Comparison of ENCODE assay signal across 22 cellular contexts in genomic region chr6:149988550-149989336, GRCh38. TPM values are rescaled to one million over a fixed set of nuclear protein-coding genes. Genes with fewer than 3 reads are reported as not detected.
DNase-seq lines count a peak whose midpoint lies in the region; ATAC-seq, FAIRE-seq and TF ChIP-seq lines count a peak whose summit lies in the region.
"Had no signal": no experiment of that assay in that cellular context is flagged by ENCODE, and none has a peak within 500 bp of the region (broad histone marks: within the 10 kb centered on the region; RNA-seq: fewer than 3 reads in every experiment).

No MANE protein-coding gene starts in this region.

- H3K79me2 ChIP-seq in H9 (ENCODE audit: insufficient read depth, low read length) (no peaks in the 10 kb centered on the region), H1 (ENCODE audit: control insufficient read depth in 1 of 2, insufficient read depth in 2 of 2, low read length in 2 of 2) (no peaks in the 10 kb centered on the region), mesendoderm (ENCODE audit: control insufficient read depth, insufficient read depth, low read length) (no peaks in the 10 kb centered on the region)

- no CpG with 5 or more reads among the region's 17 CpGs for WGBS in H9 (ENCODE audit: extremely low coverage, insufficient read length, low lambda C conversion rate)
- 2% methylated on average over 16 of the region's 17 CpGs; no CpG with 5 or more reads in 1 of the 2 experiments for WGBS in H1 (ENCODE audit: extremely low coverage in 1 of 2, insufficient coverage in 1 of 2, insufficient read length in 1 of 2, insufficient replicate concordance in 2 of 2, low coverage in 1 of 2, low lambda C conversion rate in 2 of 2, missing lambda C conversion rate in 1 of 2), 2 experiments
- no CpG with 5 or more reads among the region's 17 CpGs for WGBS in mesendoderm (ENCODE audit: extremely low coverage, insufficient coverage, low lambda C conversion rate)

- H3K14ac ChIP-seq in H9 (ENCODE audit: insufficient read depth, low read length) (no peak overlapping the region), H1 (ENCODE audit: insufficient read length) (no peak overlapping the region)

- H3K27me3 Mint-ChIP-seq in T-helper 1 cell treated with Interleukin-12 subunit alpha and Interleukin-12 subunit beta and Interleukin-4 antibody, amounts not matched to agents 30 μg/mL and 1 μg/mL, for 36 hours (ENCODE audit: low read depth), result peaks cover 98% of the 10 kb centered on the region
- H3K27me3 Mint-ChIP-seq in H9 (ENCODE audit: low read depth) (peaks cover 99% of the 10 kb centered on the region), osteocyte (ENCODE audit: unreplicated experiment) (peaks cover 94% of the 10 kb centered on the region)

- H3K4me2 ChIP-seq in H9 (ENCODE audit: insufficient read depth, insufficient read length, low read length) (no peak overlapping the region), H1 (ENCODE audit: insufficient read depth in 1 of 2, low read depth in 2 of 2, low read length in 2 of 2) (peak overlapping the region; percentile 47 to 62), mesendoderm (ENCODE audit: low read length) (no peak overlapping the region)

- no peak overlapping the region for H3K9ac ChIP-seq in H9 (ENCODE audit: extremely low read depth, insufficient read length, low read length)
- no peak overlapping the region for H3K9ac ChIP-seq in H1 (replicated peaks in 1 of 4; ENCODE audit: extremely low read depth in 1 of 4, low read depth in 3 of 4, low read length in 3 of 4)
- no peak overlapping the region for H3K9ac ChIP-seq in mesendoderm (ENCODE audit: low read length)
- H3K9ac ChIP-seq: BLaER1 treated with 17β-estradiol and CSF1 and Interleukin-3, amounts not matched to agents 10 nM and 100 nM had no signal

- no peak overlapping the region for H3K27ac ChIP-seq in H9 (ENCODE audit: insufficient read length, low read depth, low read length)
- no peak overlapping the region for H3K27ac ChIP-seq in H1 (ENCODE audit: low read depth, low read length)
- H3K27ac ChIP-seq in mesendoderm (ENCODE audit: low read depth, low read length), result no peak overlapping the region
- H3K27ac ChIP-seq: BLaER1 treated with 17β-estradiol and CSF1 and Interleukin-3, amounts not matched to agents 10 nM and 100 nM; epithelial cell of prostate; foreskin keratinocyte; left ventricle myocardium inferior; SJCRH30; suprapubic skin had no signal

- no peak overlapping the region for H4K8ac ChIP-seq in H9 (replicated peaks; ENCODE audit: insufficient read length, low read depth, low read length)
- no peak overlapping the region for H4K8ac ChIP-seq in H1 (ENCODE audit: extremely low read depth, insufficient read depth, low read length)
- H4K8ac ChIP-seq in mesendoderm (ENCODE audit: low read depth, low read length), result no peak overlapping the region

- H3K4me3 ChIP-seq in H1 (ENCODE audit: extremely low read depth in 1 of 4, insufficient read depth in 2 of 4, low read depth in 3 of 4, low read length in 4 of 4) (peak overlapping the region in 1 of 4 experiments; percentile 30; a peak in 3 of 8 replicates), mesendoderm (ENCODE audit: low read length) (no peak overlapping the region)
- H3K4me3 ChIP-seq: left ventricle myocardium inferior, SJCRH30, suprapubic skin had no signal

- H3K4ac ChIP-seq in H9 (ENCODE audit: low read depth, low read length), result no peak overlapping the region
- H3K4ac ChIP-seq in H1 (replicated peaks; ENCODE audit: insufficient read length, low read depth, low read length), result no peak overlapping the region
- no peak overlapping the region for H3K4ac ChIP-seq in mesendoderm (ENCODE audit: low read depth, low read length)

- no peak overlapping the region for H3T11ph ChIP-seq in H9 (ENCODE audit: low read length)

- TF ChIP-seq EP300 in H1 (IDR thresholded peaks at IDR 0.05; ENCODE audit: borderline replicate concordance in 1 of 2, low read depth in 2 of 2, low read length in 2 of 2), result no peak

- no peak overlapping the region for H2BK120ac ChIP-seq in H9 (ENCODE audit: low read depth, low read length, poor library complexity, severe bottlenecking)
- no peak overlapping the region for H2BK120ac ChIP-seq in H1 (replicated peaks; ENCODE audit: low read depth, low read length)
- no peak overlapping the region for H2BK120ac ChIP-seq in mesendoderm (ENCODE audit: low read depth, low read length)

- DNase-seq in T-helper 1 cell, result no peak
- peak; percentile 90 for DNase-seq in H9
- DNase-seq in H1 (ENCODE audit: low read depth in 1 of 2, low spot score in 2 of 2), result peak in 1 of 2 experiments; percentile 76
- peak; percentile 65 for DNase-seq in osteocyte (ENCODE audit: extremely low spot score, unreplicated experiment)
- DNase-seq in mesendoderm, result no peak
- DNase-seq: 8988T; activated CD4-positive, CD25-positive, alpha-beta regulatory T cell treated with anti-CD3 and anti-CD28 coated beads, Interleukin-2, amount 50 U/mL, for 72 hours; activated naive CD8-positive, alpha-beta T cell treated with anti-CD3 and anti-CD28 coated beads, Interleukin-2, amount 10 ng/mL, durations not matched to agents 7 days and 5 days; foreskin keratinocyte; GF-D8; left ventricle myocardium inferior; NCI-H1417 treated with DMSO at 0.1 percent for 48 hours; NCI-H2171; NCI-H774; SJCRH30 had no signal

- POLR2A ChIA-PET in H1 (lab: Charles Lee; ENCODE audit: partially characterized antibody), result interaction anchor here (1.4 kb wide), 1 partner anchor 23 kb away, joined by 5 read pairs; no protein-coding TSS in a partner anchor

- H2AFZ ChIP-seq in H9 (ENCODE audit: low read length) (no peak overlapping the region), H1 (ENCODE audit: low read length) (no peak overlapping the region)

- H4K5ac ChIP-seq in H9 (ENCODE audit: insufficient read length, low read depth, low read length) (no peak overlapping the region), H1 (ENCODE audit: insufficient read length, low read depth, low read length) (no peak overlapping the region), mesendoderm (ENCODE audit: low read length) (no peak overlapping the region)

- H3K23me2 ChIP-seq in H9 (ENCODE audit: insufficient read length, low read depth, low read length, poor library complexity, severe bottlenecking) (peaks cover 5% of the 10 kb centered on the region), H1 (ENCODE audit: low read depth, low read length) (no peaks in the 10 kb centered on the region; the same call in 1 of the 2 replicates)

- peaks cover 12% of the 10 kb centered on the region for H3K9me3 Mint-ChIP-seq in T-helper 1 cell treated with Interleukin-12 subunit alpha and Interleukin-12 subunit beta and Interleukin-4 antibody, amounts not matched to agents 30 μg/mL and 1 μg/mL, for 36 hours
- H3K9me3 Mint-ChIP-seq in H9 (peaks cover 0 to 14% of the 10 kb centered on the region in 2 experiments; a peak in 3 of 5 replicates), osteocyte (ENCODE audit: unreplicated experiment) (peaks cover 8% of the 10 kb centered on the region)

- H4K20me1 ChIP-seq in H9 (ENCODE audit: control insufficient read depth, insufficient read depth, insufficient read length), result no peaks in the 10 kb centered on the region
- peaks cover 8 to 21% of the 10 kb centered on the region in 2 experiments for H4K20me1 ChIP-seq in H1 (replicated peaks in 1 of 2; ENCODE audit: control insufficient read depth in 1 of 2, insufficient read depth in 2 of 2, low read length in 2 of 2)

- no peak overlapping the region for H3K18ac ChIP-seq in H9 (ENCODE audit: insufficient read length, low read depth, low read length)
- H3K18ac ChIP-seq in H1 (ENCODE audit: extremely low read depth, low read length), result no peak overlapping the region; the same call in 1 of the 2 replicates
- no peak overlapping the region for H3K18ac ChIP-seq in mesendoderm (ENCODE audit: low read length)

- H2BK15ac ChIP-seq in H9 (ENCODE audit: low read depth, low read length) (no peak overlapping the region), H1 (ENCODE audit: low read length) (peak overlapping the region; percentile 72), mesendoderm (replicated peaks; ENCODE audit: low read depth) (no peak overlapping the region)

- CTCF ChIA-PET in H1 (lab: Charles Lee; ENCODE audit: partially characterized antibody), result interaction anchor here (0.8 to 3.6 kb wide), 3 partner anchors 9 to 38 kb away, joined by 3 to 20 read pairs (median 4); no protein-coding TSS in a partner anchor

- no peaks in the 10 kb centered on the region for H3K36me3 ChIP-seq in H1 (ENCODE audit: control insufficient read depth in 2 of 4, insufficient read depth in 4 of 4, low read length in 3 of 4)
- no peaks in the 10 kb centered on the region for H3K36me3 ChIP-seq in mesendoderm (ENCODE audit: control insufficient read depth, insufficient read depth, low read length)
- H3K36me3 ChIP-seq: BLaER1 treated with 17β-estradiol and CSF1 and Interleukin-3, amounts not matched to agents 10 nM and 100 nM; left ventricle myocardium inferior; SJCRH30; suprapubic skin had no signal

- peaks cover 90% of the 10 kb centered on the region for H3K27me3 ChIP-seq in H9 (ENCODE audit: insufficient read depth, low read length)
- H3K27me3 ChIP-seq in H1 (replicated peaks in 1 of 4; ENCODE audit: control insufficient read depth in 3 of 4, extremely low read depth in 1 of 4, insufficient read depth in 3 of 4, low read length in 3 of 4), result peaks cover 82 to 97% (median 92%) of the 10 kb centered on the region in 4 experiments
- H3K27me3 ChIP-seq in mesendoderm (ENCODE audit: insufficient read depth, low read length, poor library complexity), result peaks cover 74% of the 10 kb centered on the region

- no peaks in the 10 kb centered on the region for H3K79me1 ChIP-seq in H9 (ENCODE audit: insufficient read depth, low read depth, low read length, poor library complexity, severe bottlenecking)
- H3K79me1 ChIP-seq in H1 (ENCODE audit: low read depth, low read length), result no peaks in the 10 kb centered on the region
- H3K79me1 ChIP-seq in mesendoderm (ENCODE audit: low read length), result no peaks in the 10 kb centered on the region

- TF ChIP-seq CTCF in H9 (conservative IDR thresholded peaks at IDR 0.05), result no peak
- TF ChIP-seq CTCF in H1 (IDR thresholded peaks at IDR 0.05; ENCODE audit: control extremely low read depth in 1 of 3, insufficient read depth in 1 of 3, low read depth in 1 of 3, low read length in 3 of 3), result no peak
- TF ChIP-seq CTCF in osteocyte (IDR thresholded peaks at IDR 0.05), result no peak

- H3K9me3 ChIP-seq in H9 (ENCODE audit: control insufficient read depth, low read depth, low read length), result no peaks in the 10 kb centered on the region
- H3K9me3 ChIP-seq in H1 (ENCODE audit: insufficient read depth in 2 of 2, low read depth in 1 of 2, low read length in 1 of 2), result no peaks in the 10 kb centered on the region
- H3K9me3 ChIP-seq: SJCRH30, suprapubic skin had no signal

- H3K4me1 ChIP-seq in H9 (ENCODE audit: insufficient read depth, low read length) (no peaks in the 10 kb centered on the region), H1 (replicated peaks in 1 of 4; ENCODE audit: control insufficient read depth in 3 of 4, insufficient read depth in 4 of 4, low read length in 3 of 4) (peaks cover 2 to 24% (median 15%) of the 10 kb centered on the region in 4 experiments), mesendoderm (ENCODE audit: control insufficient read depth, low read depth, low read length) (no peaks in the 10 kb centered on the region)
- H3K4me1 ChIP-seq: foreskin keratinocyte had no signal

- TF ChIP-seq POLR2A in H1 (IDR thresholded peaks at IDR 0.05; ENCODE audit: control extremely low read depth in 1 of 2, low read depth in 2 of 2, low read length in 2 of 2), result no peak

- no peak overlapping the region for H3K27ac Mint-ChIP-seq in T-helper 1 cell treated with Interleukin-12 subunit alpha and Interleukin-12 subunit beta and Interleukin-4 antibody, amounts not matched to agents 30 μg/mL and 1 μg/mL, for 36 hours
- H3K27ac Mint-ChIP-seq in H9 (no peak overlapping the region), osteocyte (ENCODE audit: unreplicated experiment) (no peak overlapping the region)
- H3K27ac Mint-ChIP-seq: activated naive CD8-positive, alpha-beta T cell treated with anti-CD3 and anti-CD28 coated beads, Interleukin-2, amount 10 ng/mL, durations not matched to agents 7 days and 5 days had no signal

- H3K36me3 Mint-ChIP-seq in T-helper 1 cell treated with Interleukin-12 subunit alpha and Interleukin-12 subunit beta and Interleukin-4 antibody, amounts not matched to agents 30 μg/mL and 1 μg/mL, for 36 hours (ENCODE audit: low read depth), result peaks cover 7% of the 10 kb centered on the region
- H3K36me3 Mint-ChIP-seq in H9 (ENCODE audit: insufficient read depth in 1 of 3, low read depth in 3 of 3) (no peaks in the 10 kb centered on the region; a peak in 2 of 7 replicates), osteocyte (ENCODE audit: unreplicated experiment) (peaks cover 7% of the 10 kb centered on the region)

- TF ChIP-seq RAD21 in H1 (IDR thresholded peaks at IDR 0.05 in 1 of 2, conservative IDR thresholded peaks at IDR 0.05 in 1 of 2; ENCODE audit: low read depth in 2 of 2, low read length in 2 of 2), result no peak

- H3K56ac ChIP-seq in H9 (ENCODE audit: insufficient read length, low read depth, low read length), result no peak overlapping the region
- H3K56ac ChIP-seq in H1 (replicated peaks; ENCODE audit: insufficient read length, low read depth, low read length), result no peak overlapping the region
- no peak overlapping the region for H3K56ac ChIP-seq in mesendoderm (ENCODE audit: low read length)

- H3K23ac ChIP-seq in H9 (ENCODE audit: insufficient read length, low read depth, low read length), result no peak overlapping the region
- H3K23ac ChIP-seq in H1 (ENCODE audit: insufficient read length), result no peak overlapping the region
- H3K23ac ChIP-seq in mesendoderm (ENCODE audit: low read length), result no peak overlapping the region

- FAIRE-seq in H1 (lab: Jason Lieb, UNC), result peak; percentile 45

- H2AK5ac ChIP-seq in H9 (ENCODE audit: insufficient read length, low read length) (no peak overlapping the region), H1 (ENCODE audit: low read depth, low read length) (no peak overlapping the region), mesendoderm (ENCODE audit: low read length) (no peak overlapping the region)

- H2BK5ac ChIP-seq in H9 (ENCODE audit: insufficient read length, low read length) (no peak overlapping the region), H1 (ENCODE audit: low read depth, low read length) (no peak overlapping the region), mesendoderm (ENCODE audit: low read length) (no peak overlapping the region)

- peaks cover 29% of the 10 kb centered on the region for H3K4me1 Mint-ChIP-seq in T-helper 1 cell treated with Interleukin-12 subunit alpha and Interleukin-12 subunit beta and Interleukin-4 antibody, amounts not matched to agents 30 μg/mL and 1 μg/mL, for 36 hours (ENCODE audit: low read depth)
- H3K4me1 Mint-ChIP-seq in H9 (peaks cover 27% of the 10 kb centered on the region in 2 experiments), osteocyte (ENCODE audit: unreplicated experiment) (peaks cover 16% of the 10 kb centered on the region)

- ATAC-seq in GM18517 (IDR thresholded peaks at IDR 0.05; ENCODE audit: unreplicated experiment) (no peak), HG03280 (IDR thresholded peaks at IDR 0.05; ENCODE audit: unreplicated experiment) (no peak)
- ATAC-seq: foreskin keratinocyte had no signal

- peak overlapping the region; percentile 1 for H3K4me3 Mint-ChIP-seq in T-helper 1 cell treated with Interleukin-12 subunit alpha and Interleukin-12 subunit beta and Interleukin-4 antibody, amounts not matched to agents 30 μg/mL and 1 μg/mL, for 36 hours
- H3K4me3 Mint-ChIP-seq in H9, result peak overlapping the region in 1 of 2 experiments; percentile 21; a peak in 1 of 5 replicates
- H3K4me3 Mint-ChIP-seq in osteocyte (ENCODE audit: unreplicated experiment), result no peak overlapping the region

- H2BK12ac ChIP-seq in H9 (ENCODE audit: insufficient read length, low read depth, low read length) (no peak overlapping the region), H1 (ENCODE audit: low read depth, low read length) (peak overlapping the region; percentile 18; the same call in 1 of the 2 replicates)

- H2BK20ac ChIP-seq in H9 (ENCODE audit: low read depth, low read length, poor library complexity, severe bottlenecking) (no peak overlapping the region), H1 (ENCODE audit: low read length) (peak overlapping the region; percentile 6; the same call in 1 of the 2 replicates)

- no peak overlapping the region for H4K91ac ChIP-seq in H9 (ENCODE audit: insufficient read length, low read depth, low read length)
- no peak overlapping the region for H4K91ac ChIP-seq in H1 (replicated peaks; ENCODE audit: insufficient read length, low read length)

RNA-seq across cellular contexts. Expression of gene ULBP1, which starts 25.0 kb away (rescaled TPM):
- total RNA-seq in H9 (2021) (1.6 and 2.1 TPM in 2 replicates), osteocyte (10.7 and 11.5 TPM in 2 replicates)
- total RNA-seq in H1 (2021; fragmentation: NEBNext Ultra II Directional; extraction: Animal tissue kit (Norgen Biotek cat#: 25700)), result 0.42 and 0.60 TPM in 2 replicates
- polyA plus RNA-seq in H1 (2011; rRNA removed), result 0.32 and 0.42 TPM in 2 replicates
- 0.52 TPM for polyA plus RNA-seq in H1 (2011; cell fraction: cytosol; rRNA removed)
- 1.1 TPM for polyA plus RNA-seq in H1 (2011; cell fraction: nucleus; rRNA removed)
- 0.43 to 0.70 TPM (median 0.55 TPM) in 4 replicates for polyA plus RNA-seq in H1 (2012, experiment 1 of 2)
- 0.04 TPM for polyA plus RNA-seq in H1 (2012, experiment 2 of 2)
- polyA plus RNA-seq in H1 (2013, experiment 1 of 2), result 1.1 TPM
- polyA plus RNA-seq in H1 (2013, experiment 2 of 2), result 0.92 TPM
- polyA minus RNA-seq in H1 (2011; rRNA and poly(A)+ RNA removed), result 0.24 and 0.60 TPM in 2 replicates
- polyA minus RNA-seq in H1 (2011; cell fraction: cytosol; rRNA and poly(A)+ RNA removed), result 0.59 TPM
- polyA minus RNA-seq in H1 (2011; cell fraction: nucleus; rRNA and poly(A)+ RNA removed), result 1.2 TPM
- 1.2 TPM for polyA plus RNA-seq in mesendoderm (2013, experiment 1 of 2)
- polyA plus RNA-seq in mesendoderm (2013, experiment 2 of 2), result 1.2 TPM

RNA-seq across cellular contexts. Expression of gene RAET1L, which starts 36.6 kb away (rescaled TPM):
- not detected in 2 replicates for total RNA-seq in H9 (2021)
- not detected in 2 replicates for total RNA-seq in H1 (2021; fragmentation: NEBNext Ultra II Directional; extraction: Animal tissue kit (Norgen Biotek cat#: 25700))
- polyA plus RNA-seq in H1 (2011; rRNA removed), result not detected in 2 replicates
- polyA plus RNA-seq in H1 (2011; cell fraction: cytosol; rRNA removed), result not detected
- not detected for polyA plus RNA-seq in H1 (2011; cell fraction: nucleus; rRNA removed)
- polyA plus RNA-seq in H1 (2012, experiment 1 of 2), result not detected in 4 replicates
- polyA plus RNA-seq in H1 (2012, experiment 2 of 2), result not detected
- not detected for polyA plus RNA-seq in H1 (2013, experiment 1 of 2)
- polyA plus RNA-seq in H1 (2013, experiment 2 of 2), result not detected
- not detected in 2 replicates for polyA minus RNA-seq in H1 (2011; rRNA and poly(A)+ RNA removed)
- polyA minus RNA-seq in H1 (2011; cell fraction: cytosol; rRNA and poly(A)+ RNA removed), result not detected
- not detected for polyA minus RNA-seq in H1 (2011; cell fraction: nucleus; rRNA and poly(A)+ RNA removed)
- total RNA-seq in osteocyte, result not detected in 2 replicates
- polyA plus RNA-seq in mesendoderm (2013, experiment 1 of 2), result not detected
- polyA plus RNA-seq in mesendoderm (2013, experiment 2 of 2), result not detected
- total RNA-seq: activated naive CD8-positive, alpha-beta T cell treated with anti-CD3 and anti-CD28 coated beads, Interleukin-2, amount 10 ng/mL, durations not matched to agents 7 days and 5 days; left ventricle myocardium inferior; progenitor cell of endocrine pancreas; SJCRH30 had no signal

RNA-seq across cellular contexts. Expression of gene ULBP2, which starts 46.9 kb away (rescaled TPM):
- total RNA-seq in H9 (2021), result not detected in 2 replicates
- not detected in 2 replicates for total RNA-seq in H1 (2021; fragmentation: NEBNext Ultra II Directional; extraction: Animal tissue kit (Norgen Biotek cat#: 25700))
- polyA plus RNA-seq in H1 (2011; rRNA removed), result 0.05 TPM in 1 of 2 replicates, not detected in the other
- polyA plus RNA-seq in H1 (2011; cell fraction: cytosol; rRNA removed), result not detected
- polyA plus RNA-seq in H1 (2011; cell fraction: nucleus; rRNA removed), result not detected
- not detected in 4 replicates for polyA plus RNA-seq in H1 (2012, experiment 1 of 2)
- not detected for polyA plus RNA-seq in H1 (2012, experiment 2 of 2)
- 0.04 TPM for polyA plus RNA-seq in H1 (2013, experiment 1 of 2)
- polyA plus RNA-seq in H1 (2013, experiment 2 of 2), result 0.04 TPM
- not detected in 2 replicates for polyA minus RNA-seq in H1 (2011; rRNA and poly(A)+ RNA removed)
- not detected for polyA minus RNA-seq in H1 (2011; cell fraction: cytosol; rRNA and poly(A)+ RNA removed)
- polyA minus RNA-seq in H1 (2011; cell fraction: nucleus; rRNA and poly(A)+ RNA removed), result not detected
- total RNA-seq in osteocyte, result 2.1 and 2.9 TPM in 2 replicates
- 0.14 TPM for polyA plus RNA-seq in mesendoderm (2013, experiment 1 of 2)
- 0.15 TPM for polyA plus RNA-seq in mesendoderm (2013, experiment 2 of 2)
- total RNA-seq: progenitor cell of endocrine pancreas had no signal

Comparison
In these comparisons a context has a peak if more than half of its experiments do, and no peak if none do; other contexts are left out.
1. DNase-seq: peak in H9 (single experiment) and osteocyte (single experiment); none in T-helper 1 cell (0 of 5) and mesendoderm (single experiment).
2. H3K4me2 ChIP-seq: peak in H1 (2 of 2); none in H9 (single experiment) and mesendoderm (single experiment).